In genomic region chr2:158544998-158545397, GRCh38 we compare ENCODE assay signal across 1 cellular context.
TF ChIP-seq lines count a peak whose summit lies in the region.

No MANE protein-coding gene starts in this region.

TF ChIP-seq in GM23338, 12 proteins besides CTCF, POLR2A, EP300 and RAD21 (continued from another document):
- TF ChIP-seq REST (IDR thresholded peaks at IDR 0.05; ENCODE audit: unreplicated experiment) = no peak
- no peak for TF ChIP-seq POLR2AphosphoS5 (IDR thresholded peaks at IDR 0.05; ENCODE audit: low read depth)
- TF ChIP-seq JUNB (IDR thresholded peaks at IDR 0.05; ENCODE audit: unreplicated experiment) = no peak
- no peak for TF ChIP-seq EZH2phosphoT487 (IDR thresholded peaks at IDR 0.05; ENCODE audit: unreplicated experiment)
- TF ChIP-seq ETS1 (IDR thresholded peaks at IDR 0.05) = no peak
- TF ChIP-seq ZNF114 (CRISPR knock-in tag; IDR thresholded peaks at IDR 0.05) = no peak
- no peak for TF ChIP-seq CREB1 (CRISPR knock-in tag; IDR thresholded peaks at IDR 0.05; ENCODE audit: low read depth)
- TF ChIP-seq, protein P1, sequence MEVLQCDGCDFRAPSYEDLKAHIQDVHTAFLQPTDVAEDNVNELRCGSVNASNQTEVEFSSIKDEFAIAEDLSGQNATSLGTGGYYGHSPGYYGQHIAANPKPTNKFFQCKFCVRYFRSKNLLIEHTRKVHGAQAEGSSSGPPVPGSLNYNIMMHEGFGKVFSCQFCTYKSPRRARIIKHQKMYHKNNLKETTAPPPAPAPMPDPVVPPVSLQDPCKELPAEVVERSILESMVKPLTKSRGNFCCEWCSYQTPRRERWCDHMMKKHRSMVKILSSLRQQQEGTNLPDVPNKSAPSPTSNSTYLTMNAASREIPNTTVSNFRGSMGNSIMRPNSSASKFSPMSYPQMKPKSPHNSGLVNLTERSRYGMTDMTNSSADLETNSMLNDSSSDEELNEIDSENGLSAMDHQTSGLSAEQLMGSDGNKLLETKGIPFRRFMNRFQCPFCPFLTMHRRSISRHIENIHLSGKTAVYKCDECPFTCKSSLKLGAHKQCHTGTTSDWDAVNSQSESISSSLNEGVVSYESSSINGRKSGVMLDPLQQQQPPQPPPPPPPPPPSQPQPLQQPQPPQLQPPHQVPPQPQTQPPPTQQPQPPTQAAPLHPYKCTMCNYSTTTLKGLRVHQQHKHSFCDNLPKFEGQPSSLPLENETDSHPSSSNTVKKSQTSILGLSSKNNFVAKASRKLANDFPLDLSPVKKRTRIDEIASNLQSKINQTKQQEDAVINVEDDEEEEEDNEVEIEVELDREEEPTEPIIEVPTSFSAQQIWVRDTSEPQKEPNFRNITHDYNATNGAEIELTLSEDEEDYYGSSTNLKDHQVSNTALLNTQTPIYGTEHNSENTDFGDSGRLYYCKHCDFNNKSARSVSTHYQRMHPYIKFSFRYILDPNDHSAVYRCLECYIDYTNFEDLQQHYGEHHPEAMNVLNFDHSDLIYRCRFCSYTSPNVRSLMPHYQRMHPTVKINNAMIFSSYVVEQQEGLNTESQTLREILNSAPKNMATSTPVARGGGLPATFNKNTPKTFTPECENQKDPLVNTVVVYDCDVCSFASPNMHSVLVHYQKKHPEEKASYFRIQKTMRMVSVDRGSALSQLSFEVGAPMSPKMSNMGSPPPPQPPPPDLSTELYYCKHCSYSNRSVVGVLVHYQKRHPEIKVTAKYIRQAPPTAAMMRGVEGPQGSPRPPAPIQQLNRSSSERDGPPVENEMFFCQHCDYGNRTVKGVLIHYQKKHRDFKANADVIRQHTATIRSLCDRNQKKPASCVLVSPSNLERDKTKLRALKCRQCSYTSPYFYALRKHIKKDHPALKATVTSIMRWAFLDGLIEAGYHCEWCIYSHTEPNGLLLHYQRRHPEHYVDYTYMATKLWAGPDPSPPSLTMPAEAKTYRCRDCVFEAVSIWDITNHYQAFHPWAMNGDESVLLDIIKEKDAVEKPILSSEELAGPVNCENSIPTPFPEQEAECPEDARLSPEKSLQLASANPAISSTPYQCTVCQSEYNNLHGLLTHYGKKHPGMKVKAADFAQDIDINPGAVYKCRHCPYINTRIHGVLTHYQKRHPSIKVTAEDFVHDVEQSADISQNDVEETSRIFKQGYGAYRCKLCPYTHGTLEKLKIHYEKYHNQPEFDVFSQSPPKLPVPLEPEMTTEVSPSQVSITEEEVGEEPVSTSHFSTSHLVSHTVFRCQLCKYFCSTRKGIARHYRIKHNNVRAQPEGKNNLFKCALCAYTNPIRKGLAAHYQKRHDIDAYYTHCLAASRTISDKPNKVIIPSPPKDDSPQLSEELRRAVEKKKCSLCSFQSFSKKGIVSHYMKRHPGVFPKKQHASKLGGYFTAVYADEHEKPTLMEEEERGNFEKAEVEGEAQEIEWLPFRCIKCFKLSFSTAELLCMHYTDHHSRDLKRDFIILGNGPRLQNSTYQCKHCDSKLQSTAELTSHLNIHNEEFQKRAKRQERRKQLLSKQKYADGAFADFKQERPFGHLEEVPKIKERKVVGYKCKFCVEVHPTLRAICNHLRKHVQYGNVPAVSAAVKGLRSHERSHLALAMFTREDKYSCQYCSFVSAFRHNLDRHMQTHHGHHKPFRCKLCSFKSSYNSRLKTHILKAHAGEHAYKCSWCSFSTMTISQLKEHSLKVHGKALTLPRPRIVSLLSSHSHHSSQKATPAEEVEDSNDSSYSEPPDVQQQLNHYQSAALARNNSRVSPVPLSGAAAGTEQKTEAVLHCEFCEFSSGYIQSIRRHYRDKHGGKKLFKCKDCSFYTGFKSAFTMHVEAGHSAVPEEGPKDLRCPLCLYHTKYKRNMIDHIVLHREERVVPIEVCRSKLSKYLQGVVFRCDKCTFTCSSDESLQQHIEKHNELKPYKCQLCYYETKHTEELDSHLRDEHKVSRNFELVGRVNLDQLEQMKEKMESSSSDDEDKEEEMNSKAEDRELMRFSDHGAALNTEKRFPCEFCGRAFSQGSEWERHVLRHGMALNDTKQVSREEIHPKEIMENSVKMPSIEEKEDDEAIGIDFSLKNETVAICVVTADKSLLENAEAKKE (CRISPR knock-in tag; IDR thresholded peaks at IDR 0.05) = no peak
- TF ChIP-seq NANOG (IDR thresholded peaks at IDR 0.05; ENCODE audit: borderline replicate concordance) = no peak
- TF ChIP-seq ZNF331 (CRISPR knock-in tag; IDR thresholded peaks at IDR 0.05; ENCODE audit: low read depth) = no peak
- TF ChIP-seq EZH2 (IDR thresholded peaks at IDR 0.05; ENCODE audit: low read depth, unreplicated experiment) = no peak
